14 cellular contexts compared by ENCODE assay signal in the genomic region with DNA sequence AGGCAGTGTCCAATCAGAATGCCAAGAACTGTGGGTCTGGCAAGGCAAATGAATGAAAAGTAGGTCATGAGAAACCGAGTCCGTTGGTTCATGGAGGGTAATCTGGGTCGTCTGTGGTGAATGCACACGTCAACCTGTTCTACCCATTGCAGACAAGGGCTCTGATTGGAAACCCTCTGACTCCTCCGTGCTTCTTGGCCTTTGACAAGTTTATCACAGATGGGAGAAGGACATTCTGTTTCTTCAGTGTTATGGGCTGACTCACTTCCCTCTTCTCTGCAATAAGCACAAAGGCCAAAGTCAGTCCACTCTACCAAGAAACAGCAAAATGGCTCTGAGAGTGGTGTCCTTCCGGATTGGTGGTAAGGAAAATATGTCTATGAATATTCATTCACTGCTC.
DNase-seq lines count a peak whose midpoint lies in the region; ATAC-seq and TF ChIP-seq lines count a peak whose summit lies in the region.
"Had no signal": no experiment of that assay in that cellular context is flagged by ENCODE, and none has a peak within 500 bp of the region (broad histone marks: within the 10 kb centered on the region; RNA-seq: fewer than 3 reads in every experiment).

No MANE protein-coding gene starts in this region.

- H3K4me3 Mint-ChIP-seq in MCF 10A (ENCODE audit: unreplicated experiment), result no peak overlapping the region
- H3K4me3 Mint-ChIP-seq: activated CD8-positive, alpha-beta T cell treated with anti-CD3 and anti-CD28 coated beads for 36 hours; activated naive CD8-positive, alpha-beta T cell treated with anti-CD3 and anti-CD28 coated beads, Interleukin-2, amount 50 U/mL, for 24 hours had no signal

- no peaks in the 10 kb centered on the region for H3K9me3 Mint-ChIP-seq in MCF 10A (ENCODE audit: unreplicated experiment)
- H3K9me3 Mint-ChIP-seq: activated CD8-positive, alpha-beta T cell treated with anti-CD3 and anti-CD28 coated beads for 36 hours; activated naive CD8-positive, alpha-beta T cell treated with anti-CD3 and anti-CD28 coated beads, Interleukin-2, amount 50 U/mL, for 24 hours had no signal

- ATAC-seq in HG03097 (IDR thresholded peaks at IDR 0.05; ENCODE audit: low FRiP score, unreplicated experiment), result no peak
- ATAC-seq: activated CD8-positive, alpha-beta T cell treated with anti-CD3 and anti-CD28 coated beads for 36 hours; activated naive CD8-positive, alpha-beta T cell treated with anti-CD3 and anti-CD28 coated beads, Interleukin-2, amount 50 U/mL, for 24 hours had no signal

- H3K4me3 ChIP-seq in breast epithelium (no peak overlapping the region), mammary epithelial cell (replicated peaks in 1 of 3; ENCODE audit: insufficient read depth in 1 of 3, low read depth in 2 of 3, low read length in 3 of 3) (no peak overlapping the region)
- H3K4me3 ChIP-seq: esophagus muscularis mucosa had no signal

- no TSS peak for BruUV-seq in MCF 10A (replicated peaks; lab: Mats Ljungman, UMichigan)
- BruUV-seq in mammary epithelial cell (replicated peaks; lab: Mats Ljungman, UMichigan), result no TSS peak

- peak; percentile 63 for DNase-seq in MCF 10A (ENCODE audit: unreplicated experiment)
- DNase-seq in breast epithelium (ENCODE audit: low spot score in 2 of 2), result no peak
- peak; percentile 49 for DNase-seq in mammary epithelial cell
- peak; percentile 8 for DNase-seq in kidney glomerular epithelial cell (lab: John Stamatoyannopoulos, UW)
- no peak for DNase-seq in effector CD8-positive, alpha-beta T cell (lab: John Stamatoyannopoulos, UW)
- DNase-seq in NCI-H524 treated with DMSO at 0.1 percent for 48 hours (lab: John Stamatoyannopoulos, UW), result no peak
- no peak for DNase-seq in KBM-7
- DNase-seq: activated CD8-positive, alpha-beta T cell treated with anti-CD3 and anti-CD28 coated beads for 36 hours; activated naive CD8-positive, alpha-beta T cell treated with anti-CD3 and anti-CD28 coated beads, Interleukin-2, amount 50 U/mL, for 24 hours; NCI-H187 treated with DMSO at 0.1 percent for 48 hours; RPMI8226; stimulated activated CD4-positive, alpha-beta T cell treated with anti-CD3 and anti-CD28 coated beads, Interleukin-2, amount 100 ng/mL, for 24 hours had no signal

- CTCF ChIA-PET in MCF 10A (lab: Yijun Ruan, JAX) (no interaction called here), mammary epithelial cell (lab: Charles Lee; ENCODE audit: low non-redundant PET) (no interaction called here)

- no peak for TF ChIP-seq POLR2A in breast epithelium (IDR thresholded peaks at IDR 0.05)

- 85% methylated on average over 6 of the region's 6 CpGs for WGBS in mammary epithelial cell (ENCODE audit: low coverage, missing lambda C conversion rate)

- peak overlapping the region; percentile 4 for H2AFZ ChIP-seq in mammary epithelial cell (ENCODE audit: low read depth, low read length)

- no peaks in the 10 kb centered on the region for H3K36me3 Mint-ChIP-seq in MCF 10A (ENCODE audit: insufficient read depth, unreplicated experiment)

- H3K36me3 ChIP-seq in breast epithelium (no peaks in the 10 kb centered on the region), mammary epithelial cell (ENCODE audit: insufficient read depth, low read length) (no peaks in the 10 kb centered on the region)
- H3K36me3 ChIP-seq: esophagus muscularis mucosa had no signal

- H3K9ac ChIP-seq in mammary epithelial cell (ENCODE audit: insufficient read depth, low read length), result no peak overlapping the region

- no peak overlapping the region for H3K4me2 ChIP-seq in mammary epithelial cell (ENCODE audit: insufficient read depth, low read depth, low read length)

- H3K79me2 ChIP-seq in mammary epithelial cell (ENCODE audit: insufficient read depth, low read length), result no peaks in the 10 kb centered on the region

- intact Hi-C loops in MCF 10A (cut with micrococcal nuclease), result no loop called here
- intact Hi-C loops in breast epithelium (cut with DNase I; ENCODE audit: low total_unique reads), result no loop called here
- intact Hi-C loops in mammary epithelial cell (cut with micrococcal nuclease), result no loop called here

- H3K27ac Mint-ChIP-seq in MCF 10A (ENCODE audit: low read depth, unreplicated experiment), result peak overlapping the region; percentile 79
- H3K27ac Mint-ChIP-seq: activated CD8-positive, alpha-beta T cell treated with anti-CD3 and anti-CD28 coated beads for 36 hours; activated naive CD8-positive, alpha-beta T cell treated with anti-CD3 and anti-CD28 coated beads, Interleukin-2, amount 50 U/mL, for 24 hours had no signal

- dilution Hi-C loops in mammary epithelial cell (cut with HindIII; ENCODE audit: low sequenced_read_pairs), result no loop called here

- H3K9me3 ChIP-seq in breast epithelium (no peaks in the 10 kb centered on the region), mammary epithelial cell (replicated peaks; ENCODE audit: insufficient read depth, low read length) (no peaks in the 10 kb centered on the region)
- H3K9me3 ChIP-seq: esophagus muscularis mucosa had no signal

- POLR2A ChIA-PET in MCF 10A (lab: Yijun Ruan, JAX), result interaction anchor here (1.1 kb wide), 1 partner anchor 20 kb away, joined by 4 read pairs; no protein-coding TSS in a partner anchor

- H3K27me3 ChIP-seq in breast epithelium (no peaks in the 10 kb centered on the region), mammary epithelial cell (ENCODE audit: insufficient read depth, low read length) (no peaks in the 10 kb centered on the region)
- H3K27me3 ChIP-seq: esophagus muscularis mucosa had no signal

- H3K27ac ChIP-seq in breast epithelium, result peak overlapping the region in 1 of 2 donors; percentile 34
- no peak overlapping the region for H3K27ac ChIP-seq in mammary epithelial cell (ENCODE audit: insufficient read depth, low read depth, low read length)
- H3K27ac ChIP-seq: esophagus muscularis mucosa had no signal

- peaks cover 42% of the 10 kb centered on the region for H3K4me1 Mint-ChIP-seq in MCF 10A (ENCODE audit: insufficient read depth, unreplicated experiment)
- H3K4me1 Mint-ChIP-seq: activated naive CD8-positive, alpha-beta T cell treated with anti-CD3 and anti-CD28 coated beads, Interleukin-2, amount 50 U/mL, for 24 hours had no signal

- H3K4me1 ChIP-seq in breast epithelium, result no peaks in the 10 kb centered on the region
- peaks cover 23% of the 10 kb centered on the region for H3K4me1 ChIP-seq in mammary epithelial cell (ENCODE audit: insufficient read depth, low read length)

- TF ChIP-seq CTCF in MCF 10A (IDR thresholded peaks at IDR 0.05; ENCODE audit: unreplicated experiment) (no peak), breast epithelium (IDR thresholded peaks at IDR 0.05) (no peak), mammary epithelial cell (conservative IDR thresholded peaks at IDR 0.05 in 1 of 2, IDR thresholded peaks at IDR 0.05 in 1 of 2; ENCODE audit: extremely low read depth in 1 of 2, insufficient read depth in 1 of 2, low read depth in 1 of 2, low read length in 2 of 2) (no peak)

- in situ Hi-C loops in mammary epithelial cell (cut with MboI; ENCODE audit: low sequenced_read_pairs in 2 of 2) (no loop called here), KBM-7 (cut with MboI; ENCODE audit: low pct_unique_long_range_greater_than_20kb, low sequenced_read_pairs) (no loop called here)

- no peaks in the 10 kb centered on the region for H3K27me3 Mint-ChIP-seq in MCF 10A (ENCODE audit: insufficient read depth, unreplicated experiment)

- H4K20me1 ChIP-seq in mammary epithelial cell (ENCODE audit: insufficient read depth, low read length), result no peaks in the 10 kb centered on the region

Comparison
In these comparisons a context has a peak if more than half of its experiments do, and no peak if none do; other contexts are left out.
1. DNase-seq: peak in MCF 10A (single experiment), mammary epithelial cell (single experiment) and kidney glomerular epithelial cell (single experiment); none in breast epithelium (0 of 2), effector CD8-positive, alpha-beta T cell (single experiment), NCI-H524 treated with DMSO at 0.1 percent for 48 hours (single experiment) and KBM-7 (single experiment).